In the genomic region with DNA sequence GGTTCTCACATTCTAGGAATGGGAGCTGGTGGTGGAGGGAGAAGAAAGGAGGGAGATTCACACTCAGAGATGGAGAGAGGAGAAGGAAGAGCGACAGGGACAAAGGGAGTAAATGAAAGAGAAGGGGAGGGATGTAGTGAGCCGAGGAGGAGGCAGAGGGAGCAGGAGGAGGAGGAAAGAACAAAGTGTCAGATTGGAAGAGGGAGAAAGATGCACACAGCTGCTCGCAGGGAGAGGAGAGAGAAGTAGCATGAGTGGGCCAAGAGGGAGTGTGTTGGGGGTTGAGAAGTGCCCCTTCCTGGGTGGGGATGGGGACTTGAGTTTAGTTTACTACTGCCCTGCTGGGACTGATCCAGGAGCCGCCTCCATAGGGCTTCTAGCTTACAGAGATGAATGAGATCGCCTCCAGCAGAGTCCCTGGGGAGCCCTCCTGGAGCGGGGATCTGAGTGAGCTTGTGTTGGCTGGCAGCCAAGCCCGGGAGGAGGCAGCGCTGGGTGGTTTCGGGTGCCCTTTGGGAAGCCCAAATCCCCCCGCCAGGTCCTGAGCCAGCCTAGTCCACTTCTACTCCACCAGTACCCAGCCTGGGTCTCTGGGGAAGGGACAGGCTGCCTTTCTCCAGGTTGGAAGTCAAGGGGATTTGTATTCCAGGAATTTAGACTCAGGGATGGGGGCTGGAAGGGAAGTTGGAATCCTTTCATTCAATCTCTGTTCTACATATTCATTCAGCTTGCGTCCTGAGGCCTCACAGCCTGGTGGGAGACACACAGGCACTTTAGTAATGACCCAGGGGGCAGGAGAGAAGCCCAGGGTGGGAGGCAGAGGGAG, we compare ENCODE assay signal across 9 cellular contexts. TPM values are rescaled to one million over a fixed set of nuclear protein-coding genes. Genes with fewer than 3 reads are reported as not detected.
A peak's percentile ranks its signal among the peaks of the same experiment; 100 is the strongest.
DNase-seq lines count a peak whose midpoint lies in the region; ATAC-seq lines count a peak whose summit lies in the region.
"Had no signal": no experiment of that assay in that cellular context is flagged by ENCODE, and none has a peak within 500 bp of the region (broad histone marks: within the 10 kb centered on the region; RNA-seq: fewer than 3 reads in every experiment).

No MANE protein-coding gene starts in this region.

- no peak overlapping the region for H3K4me3 ChIP-seq in H7 (ENCODE audit: insufficient read depth, low read depth, low read length)
- H3K4me3 ChIP-seq in NT2/D1 (ENCODE audit: insufficient read length, low read depth): no peak overlapping the region

- H3K9ac ChIP-seq in NT2/D1 (ENCODE audit: insufficient read length, low read depth): peak overlapping the region; percentile 44

- peak; percentile 35 for DNase-seq in A172 (ENCODE audit: low spot score)
- peak; percentile 61 for DNase-seq in H7
- DNase-seq in NT2/D1 (ENCODE audit: low read depth, low spot score): peak; percentile 74
- DNase-seq in glomerular visceral epithelial cell (ENCODE audit: extremely low spot score): peak; percentile 62
- no peak for DNase-seq in mucosa of gallbladder (ENCODE audit: low spot score)
- no peak for DNase-seq in sciatic nerve (ENCODE audit: low spot score)
- no peak for DNase-seq in NK-92 treated with Interleukin-12 subunit alpha and Interleukin-12 subunit beta, amount 100 ng/mL, for 24 hours (lab: John Stamatoyannopoulos, UW)
- DNase-seq: kidney glomerular epithelial cell had no signal

- no peaks in the 10 kb centered on the region for H3K9me3 ChIP-seq in NT2/D1 (ENCODE audit: insufficient read depth, low read length)

- no peak for ATAC-seq in sciatic nerve
- no peak for ATAC-seq in HG02870 (IDR thresholded peaks at IDR 0.05; ENCODE audit: unreplicated experiment)

- H3K36me3 ChIP-seq in H7 (replicated peaks; ENCODE audit: control insufficient read depth, insufficient read depth, low read length) (no peaks in the 10 kb centered on the region), NT2/D1 (ENCODE audit: insufficient read depth, insufficient read length, low read length) (peaks cover 10% of the 10 kb centered on the region)

- H3K4me1 ChIP-seq in NT2/D1 (ENCODE audit: insufficient read depth, insufficient read length): peaks cover 34% of the 10 kb centered on the region

- H3K27me3 ChIP-seq in H7 (ENCODE audit: control insufficient read depth, insufficient read depth, low read length) (peaks cover 25% of the 10 kb centered on the region), NT2/D1 (ENCODE audit: insufficient read depth, insufficient read length) (peaks cover 16% of the 10 kb centered on the region)

- intact Hi-C loops in sciatic nerve (cut with DNase I): no loop called here

RNA-seq across cellular contexts. Expression of a gene that starts 20.9 kb away (rescaled TPM):
- total RNA-seq in A172 (2014; rRNA removed; shearing (Covaris generic)): 3.0 and 7.4 TPM in 2 replicates
- total RNA-seq in H7 (2014; rRNA removed; shearing (Covaris generic)): 24.6 and 28.6 TPM in 2 replicates
- total RNA-seq in mucosa of gallbladder (17.7 TPM), sciatic nerve (83.9 TPM)

RNA-seq across cellular contexts. Expression of a gene that starts 26.5 kb away (rescaled TPM):
- 13.9 and 16.8 TPM in 2 replicates for total RNA-seq in A172 (2014; rRNA removed; shearing (Covaris generic))
- total RNA-seq in H7 (2014; rRNA removed; shearing (Covaris generic)): 62.1 and 71.1 TPM in 2 replicates
- total RNA-seq in mucosa of gallbladder: 17.4 TPM
- 22.6 TPM for total RNA-seq in sciatic nerve

Comparison
In these comparisons a context has a peak if more than half of its experiments do, and no peak if none do; other contexts are left out.
1. DNase-seq: peak in A172 (single experiment), H7 (single experiment), NT2/D1 (single experiment) and glomerular visceral epithelial cell (single experiment); none in mucosa of gallbladder (single experiment), sciatic nerve (single experiment) and NK-92 treated with Interleukin-12 subunit alpha and Interleukin-12 subunit beta, amount 100 ng/mL, for 24 hours (single experiment).